Comparison of ENCODE assay signal across 24 cellular contexts in genomic region chr9:120104771-120105170, GRCh38.
"Had no signal": no experiment of that assay in that cellular context is flagged by ENCODE, and none has a peak within 500 bp of the region (broad histone marks: within the 10 kb centered on the region; RNA-seq: fewer than 3 reads in every experiment).

No MANE protein-coding gene starts in this region.

- ATAC-seq: activated T-cell treated with anti-CD3 and anti-CD28 coated beads, Interleukin-2, amount 50 U/mL, for 4 hours; PC-3 had no signal

- DNase-seq: activated CD4-positive, alpha-beta memory T cell treated with anti-CD3 and anti-CD28 coated beads for 36 hours; activated CD4-positive, alpha-beta T cell treated with anti-CD3 and anti-CD28 coated beads, Interleukin-2, amount 50 U/mL, for 1 hour; activated CD8-positive, alpha-beta memory T cell treated with anti-CD3 and anti-CD28 coated beads, Interleukin-2, amount 50 U/mL, for 4 hours; activated naive CD4-positive, alpha-beta T cell treated with anti-CD3 and anti-CD28 coated beads, Interleukin-2, amount 50 U/mL, for 16 hours; activated naive CD8-positive, alpha-beta T cell treated with anti-CD3 and anti-CD28 coated beads for 36 hours; activated T-cell treated with anti-CD3 and anti-CD28 coated beads for 4 hours; activated T-cell treated with anti-CD3 and anti-CD28 coated beads, Interleukin-2, amount 50 U/mL, for 4 hours; amniotic stem cell; aorta; brain microvascular endothelial cell; NCI-H1105; NCI-H1436 treated with DMSO at 0.1 percent for 48 hours; NCI-H1694 treated with DMSO at 0.1 percent for 48 hours; NCI-H2081; NCI-H345; NCI-H510A; NCI-H526; NCI-H748 treated with DMSO at 0.1 percent for 48 hours; NK-92 treated with Interleukin-12 subunit alpha and Interleukin-12 subunit beta, amount 100 ng/mL, for 24 hours; PC-3; Peyer's patch; RPMI8226; SHP77 treated with DMSO at 0.1 percent for 48 hours; SK-N-SH had no signal
